In the genomic region with DNA sequence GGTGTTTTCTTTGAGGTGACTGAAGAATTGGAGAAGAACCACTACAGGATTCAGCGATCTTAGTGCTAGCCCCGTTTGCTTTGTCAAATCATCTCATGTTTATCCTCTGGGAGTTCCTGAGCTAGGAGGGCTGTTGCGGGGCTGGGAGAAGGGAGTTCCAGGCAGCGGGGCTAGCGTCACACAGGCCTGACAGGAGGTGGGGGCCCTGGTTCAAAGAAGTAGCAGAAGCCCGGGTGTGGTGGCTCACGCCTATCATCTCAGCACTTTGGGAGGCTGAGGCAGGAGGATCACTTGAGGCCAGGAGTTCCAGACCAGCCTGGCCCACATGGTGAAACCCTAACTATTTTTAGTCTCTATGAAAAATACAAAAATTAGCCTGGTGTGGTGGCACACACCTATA, we compare ENCODE assay signal across 17 cellular contexts.
"Had no signal": no experiment of that assay in that cellular context is flagged by ENCODE, and none has a peak within 500 bp of the region (broad histone marks: within the 10 kb centered on the region; RNA-seq: fewer than 3 reads in every experiment).

No MANE protein-coding gene starts in this region.

- DNase-seq: effector CD4-positive, alpha-beta T cell; gastrocnemius medialis; left ventricle myocardium superior; lower lobe of right lung; naive thymus-derived CD8-positive, alpha-beta T cell; nephron progenitor cell; nucleus accumbens; psoas muscle; right cardiac atrium; stimulated activated CD4-positive, alpha-beta T cell treated with anti-CD3 and anti-CD28 coated beads, Interleukin-15, amount 100 ng/mL, for 24 hours; stimulated activated CD4-positive, alpha-beta T cell treated with anti-CD3 and anti-CD28 coated beads, Interleukin-2, amount 100 ng/mL, for 48 hours; stimulated activated naive B cell treated with anti-CD40 and anti-IgM and Interleukin-4, amounts not matched to agents 10 μg/mL and 1 μg/mL and 100 μg/mL, for 72 hours; upper lobe of left lung had no signal

- ATAC-seq: gastrocnemius medialis; left ventricle myocardium superior; lower lobe of right lung; naive thymus-derived CD8-positive, alpha-beta T cell; psoas muscle; right cardiac atrium; stimulated activated naive B cell treated with anti-CD40 and anti-IgM and Interleukin-4, amounts not matched to agents 10 μg/mL and 1 μg/mL and 100 μg/mL, for 72 hours had no signal

- H3K27ac ChIP-seq: dorsolateral prefrontal cortex, gastrocnemius medialis, lower lobe of right lung, psoas muscle, skin epidermis, thoracic aorta, tibial nerve, upper lobe of left lung had no signal

- H3K4me1 ChIP-seq: gastrocnemius medialis, lower lobe of right lung, psoas muscle, tibial nerve, upper lobe of left lung had no signal

- H3K36me3 ChIP-seq: gastrocnemius medialis, lower lobe of right lung, thoracic aorta, tibial nerve, upper lobe of left lung had no signal

- H3K9me3 ChIP-seq: gastrocnemius medialis, lower lobe of right lung, thoracic aorta had no signal

- H3K4me3 ChIP-seq: dorsolateral prefrontal cortex, gastrocnemius medialis, lower lobe of right lung, psoas muscle, skin epidermis, thoracic aorta, tibial nerve, upper lobe of left lung had no signal
